14 cellular contexts compared by ENCODE assay signal in genomic region chr10:33265621-33266020, GRCh38.
DNase-seq lines count a peak whose midpoint lies in the region; ATAC-seq and TF ChIP-seq lines count a peak whose summit lies in the region.
"Had no signal": no experiment of that assay in that cellular context is flagged by ENCODE, and none has a peak within 500 bp of the region (broad histone marks: within the 10 kb centered on the region; RNA-seq: fewer than 3 reads in every experiment).

No MANE protein-coding gene starts in this region.

- intact Hi-C loops in activated CD4-positive, alpha-beta T cell treated with anti-CD3 and anti-CD28 coated beads for 36 hours (cut with DNase I, micrococcal nuclease): loop anchor here (1.0 to 2.0 kb wide), 6 partner anchors 12 to 857 kb away; no protein-coding TSS in a partner anchor
- intact Hi-C loops in vagina (cut with DNase I): no loop called here

- peaks cover 53% of the 10 kb centered on the region for H3K36me3 ChIP-seq in brain microvascular endothelial cell (replicated peaks)
- H3K36me3 ChIP-seq in vagina: peaks cover 0 to 9% of the 10 kb centered on the region in 2 donors

- H3K9me3 ChIP-seq in vagina: no peaks in the 10 kb centered on the region
- H3K9me3 ChIP-seq: lower lobe of right lung had no signal

- H3K4me3 ChIP-seq in brain microvascular endothelial cell (ENCODE audit: low read depth, low read length) (no peak overlapping the region), vagina (no peak overlapping the region)
- H3K4me3 ChIP-seq: dorsolateral prefrontal cortex, lower lobe of right lung had no signal

- in situ Hi-C loops in brain microvascular endothelial cell (cut with HindIII; ENCODE audit: low pct_ligation_motif_present, low sequenced_read_pairs): no loop called here

- H3K36me3 Mint-ChIP-seq in activated CD4-positive, alpha-beta T cell treated with anti-CD3 and anti-CD28 coated beads for 36 hours (ENCODE audit: low read depth): peaks cover 2% of the 10 kb centered on the region

- peaks cover 22% of the 10 kb centered on the region for H3K4me1 Mint-ChIP-seq in activated CD4-positive, alpha-beta T cell treated with anti-CD3 and anti-CD28 coated beads for 36 hours

- no peaks in the 10 kb centered on the region for H3K27me3 ChIP-seq in brain microvascular endothelial cell (replicated peaks)
- no peaks in the 10 kb centered on the region for H3K27me3 ChIP-seq in vagina

- peak; percentile 47 for ATAC-seq in activated CD4-positive, alpha-beta T cell treated with anti-CD3 and anti-CD28 coated beads for 36 hours
- ATAC-seq in HG03439 (IDR thresholded peaks at IDR 0.05; ENCODE audit: unreplicated experiment): peak; percentile 54
- ATAC-seq: lower lobe of right lung had no signal

- no peak overlapping the region for H3K4me3 Mint-ChIP-seq in activated CD4-positive, alpha-beta T cell treated with anti-CD3 and anti-CD28 coated beads for 36 hours

- POLR2A ChIA-PET in activated CD4-positive, alpha-beta T cell treated with anti-CD3 and anti-CD28 coated beads for 36 hours (lab: Charles Lee): no interaction called here

- no peak overlapping the region for H3K27ac Mint-ChIP-seq in activated CD4-positive, alpha-beta T cell treated with anti-CD3 and anti-CD28 coated beads for 36 hours

- H3K9me3 Mint-ChIP-seq in activated CD4-positive, alpha-beta T cell treated with anti-CD3 and anti-CD28 coated beads for 36 hours (ENCODE audit: low read depth): peaks cover 1% of the 10 kb centered on the region

- CTCF ChIA-PET in activated CD4-positive, alpha-beta T cell treated with anti-CD3 and anti-CD28 coated beads for 36 hours (lab: Charles Lee): interaction anchor here (1.1 kb wide), 1 partner anchor 14 kb away, joined by 3 read pairs; no protein-coding TSS in a partner anchor

- TF ChIP-seq CTCF in brain microvascular endothelial cell (IDR thresholded peaks at IDR 0.05; ENCODE audit: low read depth, low read length, missing control alignments) (no peak), vagina (IDR thresholded peaks at IDR 0.05) (no peak)

- H3K27ac ChIP-seq in brain microvascular endothelial cell (peak overlapping the region; percentile 7), vagina (no peak overlapping the region)
- H3K27ac ChIP-seq: dorsolateral prefrontal cortex, lower lobe of right lung had no signal

- DNase-seq in activated CD4-positive, alpha-beta T cell treated with anti-CD3 and anti-CD28 coated beads for 36 hours: peak; percentile 84
- no peak for DNase-seq in activated CD4-positive, alpha-beta T cell treated with anti-CD3 and anti-CD28 coated beads, Interleukin-2, amount 50 U/mL, for 1 hour
- no peak for DNase-seq in brain microvascular endothelial cell
- DNase-seq in stimulated activated CD4-positive, alpha-beta T cell treated with anti-CD3 and anti-CD28 coated beads, TNF-alpha, amount 100 ng/mL, for 48 hours (ENCODE audit: low read depth in 3 of 3): peak; percentile 43 to 50 (median 45)
- DNase-seq in RPMI8226: no peak
- DNase-seq in vagina (ENCODE audit: extremely low spot score in 2 of 2): no peak
- DNase-seq in EL: no peak
- DNase-seq: DMS79, dorsolateral prefrontal cortex, head of caudate nucleus, lower lobe of right lung, NCI-H187 had no signal

- no peak for TF ChIP-seq POLR2A in vagina (IDR thresholded peaks at IDR 0.05)

- peaks cover 16% of the 10 kb centered on the region for H3K4me1 ChIP-seq in vagina

- peaks cover 29% of the 10 kb centered on the region for H3K27me3 Mint-ChIP-seq in activated CD4-positive, alpha-beta T cell treated with anti-CD3 and anti-CD28 coated beads for 36 hours
- H3K27me3 Mint-ChIP-seq: progenitor cell of endocrine pancreas had no signal

Comparison
In these comparisons a context has a peak if more than half of its experiments do, and no peak if none do; other contexts are left out.
1. DNase-seq: peak in activated CD4-positive, alpha-beta T cell treated with anti-CD3 and anti-CD28 coated beads for 36 hours (single experiment) and stimulated activated CD4-positive, alpha-beta T cell treated with anti-CD3 and anti-CD28 coated beads, TNF-alpha, amount 100 ng/mL, for 48 hours (3 of 3); none in activated CD4-positive, alpha-beta T cell treated with anti-CD3 and anti-CD28 coated beads, Interleukin-2, amount 50 U/mL, for 1 hour (single experiment), brain microvascular endothelial cell (single experiment), RPMI8226 (single experiment), vagina (0 of 2) and EL (single experiment).